1 cellular context compared by ENCODE assay signal in the genomic region with DNA sequence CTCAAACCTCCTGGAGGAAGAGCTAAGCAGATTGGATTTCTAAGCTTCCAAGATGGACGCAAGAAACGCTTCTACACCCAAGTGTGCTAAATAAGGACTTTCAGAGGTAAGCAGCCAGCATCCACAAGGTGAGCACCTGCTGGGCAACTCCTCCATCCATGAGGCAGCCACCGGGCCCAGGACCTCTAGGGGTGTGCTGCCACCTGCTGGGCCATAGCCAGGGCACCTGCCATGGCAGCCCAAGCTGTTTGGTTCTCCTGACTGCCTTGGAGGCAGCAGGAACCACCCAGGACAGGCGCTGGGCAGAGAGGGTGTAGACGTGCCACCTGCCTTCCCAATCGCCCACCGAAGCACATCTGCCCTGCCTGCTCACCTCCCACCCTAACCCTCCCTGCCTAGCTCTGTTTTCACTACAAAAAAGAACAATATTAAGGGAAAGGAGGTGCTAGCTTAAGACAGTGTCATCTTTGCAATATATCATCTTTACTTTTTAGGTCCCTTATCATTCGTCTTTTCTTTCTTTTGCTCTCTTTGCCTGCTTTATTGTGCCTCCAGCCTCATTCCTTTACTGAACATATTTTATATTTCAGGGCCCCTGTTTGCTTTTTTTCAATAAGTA.
A peak's percentile ranks its signal among the peaks of the same experiment; 100 is the strongest.
TF ChIP-seq lines count a peak whose summit lies in the region.

No MANE protein-coding gene starts in this region.

TF ChIP-seq in HepG2, 621 proteins besides CTCF, POLR2A, EP300 and RAD21 (continued from another document):
- TF ChIP-seq ARID4A (CRISPR knock-in tag; IDR thresholded peaks at IDR 0.05; ENCODE audit: borderline replicate concordance) = peak; percentile 32; the same call in 1 of the 2 replicates
- TF ChIP-seq, protein P1, sequence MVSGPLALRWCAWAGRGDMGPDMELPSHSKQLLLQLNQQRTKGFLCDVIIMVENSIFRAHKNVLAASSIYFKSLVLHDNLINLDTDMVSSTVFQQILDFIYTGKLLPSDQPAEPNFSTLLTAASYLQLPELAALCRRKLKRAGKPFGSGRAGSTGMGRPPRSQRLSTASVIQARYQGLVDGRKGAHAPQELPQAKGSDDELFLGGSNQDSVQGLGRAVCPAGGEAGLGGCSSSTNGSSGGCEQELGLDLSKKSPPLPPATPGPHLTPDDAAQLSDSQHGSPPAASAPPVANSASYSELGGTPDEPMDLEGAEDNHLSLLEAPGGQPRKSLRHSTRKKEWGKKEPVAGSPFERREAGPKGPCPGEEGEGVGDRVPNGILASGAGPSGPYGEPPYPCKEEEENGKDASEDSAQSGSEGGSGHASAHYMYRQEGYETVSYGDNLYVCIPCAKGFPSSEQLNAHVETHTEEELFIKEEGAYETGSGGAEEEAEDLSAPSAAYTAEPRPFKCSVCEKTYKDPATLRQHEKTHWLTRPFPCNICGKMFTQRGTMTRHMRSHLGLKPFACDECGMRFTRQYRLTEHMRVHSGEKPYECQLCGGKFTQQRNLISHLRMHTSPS (CRISPR knock-in tag; IDR thresholded peaks at IDR 0.05; ENCODE audit: low read depth) = peak; percentile 52; the same call in 1 of the 2 replicates
- 0 out of 2 replicates have a peak, but pooled peaks have one; percentile 37 for TF ChIP-seq KDM1A (CRISPR knock-in tag; IDR thresholded peaks at IDR 0.05)
- TF ChIP-seq, protein P2, sequence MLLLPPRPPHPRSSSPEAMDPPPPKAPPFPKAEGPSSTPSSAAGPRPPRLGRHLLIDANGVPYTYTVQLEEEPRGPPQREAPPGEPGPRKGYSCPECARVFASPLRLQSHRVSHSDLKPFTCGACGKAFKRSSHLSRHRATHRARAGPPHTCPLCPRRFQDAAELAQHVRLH (CRISPR knock-in tag; IDR thresholded peaks at IDR 0.05; ENCODE audit: borderline replicate concordance, low read depth) = peak; percentile 63; the same call in 1 of the 2 replicates
- TF ChIP-seq HDAC2 (CRISPR knock-in tag; IDR thresholded peaks at IDR 0.05) = peak; percentile 33; the same call in 1 of the 2 replicates
- TF ChIP-seq, protein P3, sequence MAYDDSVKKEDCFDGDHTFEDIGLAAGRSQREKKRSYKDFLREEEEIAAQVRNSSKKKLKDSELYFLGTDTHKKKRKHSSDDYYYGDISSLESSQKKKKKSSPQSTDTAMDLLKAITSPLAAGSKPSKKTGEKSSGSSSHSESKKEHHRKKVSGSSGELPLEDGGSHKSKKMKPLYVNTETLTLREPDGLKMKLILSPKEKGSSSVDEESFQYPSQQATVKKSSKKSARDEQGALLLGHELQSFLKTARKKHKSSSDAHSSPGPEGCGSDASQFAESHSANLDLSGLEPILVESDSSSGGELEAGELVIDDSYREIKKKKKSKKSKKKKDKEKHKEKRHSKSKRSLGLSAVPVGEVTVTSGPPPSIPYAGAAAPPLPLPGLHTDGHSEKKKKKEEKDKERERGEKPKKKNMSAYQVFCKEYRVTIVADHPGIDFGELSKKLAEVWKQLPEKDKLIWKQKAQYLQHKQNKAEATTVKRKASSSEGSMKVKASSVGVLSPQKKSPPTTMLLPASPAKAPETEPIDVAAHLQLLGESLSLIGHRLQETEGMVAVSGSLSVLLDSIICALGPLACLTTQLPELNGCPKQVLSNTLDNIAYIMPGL (CRISPR knock-in tag; IDR thresholded peaks at IDR 0.05; ENCODE audit: borderline replicate concordance in 1 of 2, low read depth in 1 of 2) = peak; percentile 52 to 65; a peak in 1 of 4 replicates
- peak; percentile 56; the same call in 1 of the 2 replicates for TF ChIP-seq FOXO1 (CRISPR knock-in tag; IDR thresholded peaks at IDR 0.05)
- TF ChIP-seq PHF8 (CRISPR knock-in tag; IDR thresholded peaks at IDR 0.05) = peak; percentile 44; the same call in 1 of the 2 replicates
- 0 out of 2 replicates have a peak, but pooled peaks have one; percentile 19 for TF ChIP-seq MED1 (CRISPR knock-in tag; IDR thresholded peaks at IDR 0.05)
- TF ChIP-seq AGO1 (IDR thresholded peaks at IDR 0.05; ENCODE audit: low read depth, low read length, poor library complexity, severe bottlenecking) = no peak
- peak in 1 of 2 experiments; percentile 74; a peak in 1 of 4 replicates for TF ChIP-seq KLF16 (CRISPR knock-in tag; IDR thresholded peaks at IDR 0.05)
- no peak for TF ChIP-seq ZBTB14 (CRISPR knock-in tag; IDR thresholded peaks at IDR 0.05)
- TF ChIP-seq CBFB (CRISPR knock-in tag; IDR thresholded peaks at IDR 0.05) = peak; percentile 53; the same call in 1 of the 2 replicates
- TF ChIP-seq RFXANK (CRISPR knock-in tag; IDR thresholded peaks at IDR 0.05) = no peak
- peak; percentile 48 for TF ChIP-seq SAP130 (CRISPR knock-in tag; IDR thresholded peaks at IDR 0.05; ENCODE audit: low read depth)
- TF ChIP-seq LBX2 (CRISPR knock-in tag; IDR thresholded peaks at IDR 0.05; ENCODE audit: borderline replicate concordance) = 0 out of 2 replicates have a peak, but pooled peaks have one; percentile 42
- TF ChIP-seq SOX13 (IDR thresholded peaks at IDR 0.05) = no peak
- TF ChIP-seq SOX13 (CRISPR knock-in tag; conservative IDR thresholded peaks at IDR 0.05 in 1 of 2, IDR thresholded peaks at IDR 0.05 in 1 of 2) = peak in 1 of 2 experiments; percentile 29; a peak in 1 of 4 replicates
- TF ChIP-seq AHR (CRISPR knock-in tag; IDR thresholded peaks at IDR 0.05) = peak; percentile 66; the same call in 1 of the 2 replicates
- no peak for TF ChIP-seq PHF20 (CRISPR knock-in tag; IDR thresholded peaks at IDR 0.05)
TF ChIP-seq in HepG2: peak in this region for 111.
